In genomic region chr2:201194097-201194496, GRCh38 we compare ENCODE assay signal across 9 cellular contexts. TPM values are rescaled to one million over a fixed set of nuclear protein-coding genes. Genes with fewer than 3 reads are reported as not detected.
A peak's percentile ranks its signal among the peaks of the same experiment; 100 is the strongest.
DNase-seq lines count a peak whose midpoint lies in the region; ATAC-seq and TF ChIP-seq lines count a peak whose summit lies in the region.
"Had no signal": no experiment of that assay in that cellular context is flagged by ENCODE, and none has a peak within 500 bp of the region (broad histone marks: within the 10 kb centered on the region; RNA-seq: fewer than 3 reads in every experiment).

No MANE protein-coding gene starts in this region.

- no peaks in the 10 kb centered on the region for H3K27me3 ChIP-seq in Peyer's patch

- no peak for TF ChIP-seq POLR2A in Peyer's patch (IDR thresholded peaks at IDR 0.05)

- peaks cover 0 to 23% (median 0%) of the 10 kb centered on the region in 3 donors for H3K36me3 ChIP-seq in Peyer's patch

- POLR2A ChIA-PET in activated CD4-positive, alpha-beta T cell treated with anti-CD3 and anti-CD28 coated beads for 36 hours (lab: Charles Lee), result interaction anchor here (0.7 to 1.2 kb wide), 3 partner anchors 11 to 66 kb away, joined by 3 to 4 read pairs (median 3); partner anchors contain the start of genes CASP10 and CASP8

- in situ Hi-C loops in KBM-7 (cut with MboI; ENCODE audit: low pct_unique_long_range_greater_than_20kb, low sequenced_read_pairs), result no loop called here

- H3K27ac Mint-ChIP-seq in activated CD4-positive, alpha-beta T cell treated with anti-CD3 and anti-CD28 coated beads for 36 hours, result no peak overlapping the region
- H3K27ac Mint-ChIP-seq in stimulated activated memory B cell treated with anti-CD40 and anti-IgM and Interleukin-4, amounts not matched to agents 10 μg/mL and 1 μg/mL and 100 μg/mL, for 72 hours, result no peak overlapping the region

- H3K27me3 Mint-ChIP-seq in activated CD4-positive, alpha-beta T cell treated with anti-CD3 and anti-CD28 coated beads for 36 hours, result no peaks in the 10 kb centered on the region
- no peaks in the 10 kb centered on the region for H3K27me3 Mint-ChIP-seq in stimulated activated memory B cell treated with anti-CD40 and anti-IgM and Interleukin-4, amounts not matched to agents 10 μg/mL and 1 μg/mL and 100 μg/mL, for 72 hours

- no peaks in the 10 kb centered on the region for H3K9me3 Mint-ChIP-seq in activated CD4-positive, alpha-beta T cell treated with anti-CD3 and anti-CD28 coated beads for 36 hours (ENCODE audit: low read depth)
- no peaks in the 10 kb centered on the region for H3K9me3 Mint-ChIP-seq in stimulated activated memory B cell treated with anti-CD40 and anti-IgM and Interleukin-4, amounts not matched to agents 10 μg/mL and 1 μg/mL and 100 μg/mL, for 72 hours

- H3K4me1 Mint-ChIP-seq in activated CD4-positive, alpha-beta T cell treated with anti-CD3 and anti-CD28 coated beads for 36 hours, result peaks cover 65% of the 10 kb centered on the region
- peaks cover 43% of the 10 kb centered on the region for H3K4me1 Mint-ChIP-seq in stimulated activated memory B cell treated with anti-CD40 and anti-IgM and Interleukin-4, amounts not matched to agents 10 μg/mL and 1 μg/mL and 100 μg/mL, for 72 hours

- H3K9me3 ChIP-seq in Peyer's patch, result no peaks in the 10 kb centered on the region
- H3K9me3 ChIP-seq: A549 had no signal

- peaks cover 0 to 24% (median 9%) of the 10 kb centered on the region in 4 donors for H3K4me1 ChIP-seq in Peyer's patch
- H3K4me1 ChIP-seq: A549 had no signal

- intact Hi-C loops in activated CD4-positive, alpha-beta T cell treated with anti-CD3 and anti-CD28 coated beads for 36 hours (cut with DNase I, micrococcal nuclease), result loop anchor here (1.0 to 2.0 kb wide), 5 partner anchors 10 to 39 kb away; no protein-coding TSS in a partner anchor

- peak; percentile 91 for ATAC-seq in activated CD4-positive, alpha-beta T cell treated with anti-CD3 and anti-CD28 coated beads for 36 hours
- peak; percentile 98 for ATAC-seq in HG02885 (IDR thresholded peaks at IDR 0.05; ENCODE audit: poor library complexity, unreplicated experiment)
- peak; percentile 91 for ATAC-seq in stimulated activated memory B cell treated with anti-CD40 and anti-IgM and Interleukin-4, amounts not matched to agents 10 μg/mL and 1 μg/mL and 100 μg/mL, for 72 hours
- ATAC-seq: A549 had no signal

- peaks cover 53% of the 10 kb centered on the region for H3K36me3 Mint-ChIP-seq in activated CD4-positive, alpha-beta T cell treated with anti-CD3 and anti-CD28 coated beads for 36 hours (ENCODE audit: low read depth)
- peaks cover 42% of the 10 kb centered on the region for H3K36me3 Mint-ChIP-seq in stimulated activated memory B cell treated with anti-CD40 and anti-IgM and Interleukin-4, amounts not matched to agents 10 μg/mL and 1 μg/mL and 100 μg/mL, for 72 hours

- TF ChIP-seq CTCF in Peyer's patch (IDR thresholded peaks at IDR 0.05), result no peak

- H3K4me3 Mint-ChIP-seq in activated CD4-positive, alpha-beta T cell treated with anti-CD3 and anti-CD28 coated beads for 36 hours, result peak overlapping the region; percentile 5
- no peak overlapping the region for H3K4me3 Mint-ChIP-seq in stimulated activated memory B cell treated with anti-CD40 and anti-IgM and Interleukin-4, amounts not matched to agents 10 μg/mL and 1 μg/mL and 100 μg/mL, for 72 hours

- CTCF ChIA-PET in activated CD4-positive, alpha-beta T cell treated with anti-CD3 and anti-CD28 coated beads for 36 hours (lab: Charles Lee), result interaction anchor here (0.8 to 4.0 kb wide), 11 partner anchors 11 to 288 kb away, joined by 3 to 36 read pairs (median 4); partner anchors contain the start of gene CASP10

- DNase-seq in activated CD4-positive, alpha-beta T cell treated with anti-CD3 and anti-CD28 coated beads for 36 hours, result no peak
- no peak for DNase-seq in activated CD4-positive, alpha-beta T cell treated with anti-CD3 and anti-CD28 coated beads for 1 hour
- DNase-seq in Peyer's patch (no peak), foreskin melanocyte (no peak), KBM-7 (no peak), NK-92 (lab: John Stamatoyannopoulos, UW; ENCODE audit: unreplicated experiment) (no peak)

- H3K27ac ChIP-seq in Peyer's patch, result peak overlapping the region; percentile 7 to 60 (median 39)
- H3K27ac ChIP-seq: A549 had no signal

- no peak overlapping the region for H3K4me3 ChIP-seq in Peyer's patch
- H3K4me3 ChIP-seq: A549 had no signal

RNA-seq across cellular contexts. Expression of gene CASP10, which starts 11.2 kb away (rescaled TPM):
- total RNA-seq in activated CD4-positive, alpha-beta T cell treated with anti-CD3 and anti-CD28 coated beads for 36 hours, result 10 to 100 TPM; 12.2 to 16.8 TPM
- 10 to 100 TPM; 38.2 to 71.1 (median 46.2) TPM for total RNA-seq in Peyer's patch
